Comparison of ENCODE assay signal across 8 cellular contexts in the genomic region with DNA sequence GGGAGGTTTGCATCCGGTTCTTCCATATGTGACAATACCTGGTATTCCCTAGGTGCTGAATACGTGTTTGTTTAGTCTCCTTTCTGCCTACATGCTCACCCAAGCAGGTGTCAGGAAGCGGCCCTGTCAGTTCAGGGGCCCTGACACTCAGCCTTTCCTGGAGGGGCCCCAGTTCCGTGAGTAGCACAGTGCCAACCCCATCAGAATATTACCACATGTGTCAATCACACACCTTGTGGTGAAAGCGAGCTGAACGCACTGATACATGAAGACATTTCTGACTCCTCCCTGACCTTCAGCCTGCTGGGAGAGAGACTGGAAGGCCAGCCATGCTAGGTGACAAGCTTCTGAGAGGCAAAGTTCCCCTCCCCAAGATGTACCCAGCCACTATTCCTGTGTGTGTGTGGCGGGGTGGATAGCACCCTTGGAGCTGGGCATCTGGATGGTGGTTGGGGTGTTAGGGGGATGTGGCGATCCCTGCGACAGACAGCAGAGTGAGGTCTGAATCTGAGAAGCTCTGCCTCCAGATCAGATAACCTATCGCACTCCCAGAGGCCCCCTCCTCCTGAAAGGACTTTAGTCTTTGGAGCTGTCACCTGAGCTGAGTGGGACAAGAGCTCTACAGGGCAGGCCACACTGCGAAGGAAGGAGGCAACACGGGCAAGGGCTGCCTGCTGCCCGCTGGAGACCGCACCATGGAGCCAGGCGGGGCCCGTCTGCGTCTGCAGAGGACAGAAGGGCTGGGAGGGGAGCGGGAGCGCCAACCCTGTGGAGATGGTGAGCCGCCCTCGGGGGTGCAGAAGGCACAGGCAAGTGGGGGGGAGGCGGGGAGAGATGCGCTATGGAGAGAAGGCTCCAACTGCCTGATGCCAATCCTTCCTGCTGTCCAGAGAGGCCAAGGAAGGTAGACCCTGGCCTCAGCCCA. TPM values are rescaled to one million over a fixed set of nuclear protein-coding genes. Genes with fewer than 3 reads are reported as not detected.
A peak's percentile ranks its signal among the peaks of the same experiment; 100 is the strongest.
DNase-seq lines count a peak whose midpoint lies in the region; ATAC-seq, FAIRE-seq and TF ChIP-seq lines count a peak whose summit lies in the region.

A gene with protein sequence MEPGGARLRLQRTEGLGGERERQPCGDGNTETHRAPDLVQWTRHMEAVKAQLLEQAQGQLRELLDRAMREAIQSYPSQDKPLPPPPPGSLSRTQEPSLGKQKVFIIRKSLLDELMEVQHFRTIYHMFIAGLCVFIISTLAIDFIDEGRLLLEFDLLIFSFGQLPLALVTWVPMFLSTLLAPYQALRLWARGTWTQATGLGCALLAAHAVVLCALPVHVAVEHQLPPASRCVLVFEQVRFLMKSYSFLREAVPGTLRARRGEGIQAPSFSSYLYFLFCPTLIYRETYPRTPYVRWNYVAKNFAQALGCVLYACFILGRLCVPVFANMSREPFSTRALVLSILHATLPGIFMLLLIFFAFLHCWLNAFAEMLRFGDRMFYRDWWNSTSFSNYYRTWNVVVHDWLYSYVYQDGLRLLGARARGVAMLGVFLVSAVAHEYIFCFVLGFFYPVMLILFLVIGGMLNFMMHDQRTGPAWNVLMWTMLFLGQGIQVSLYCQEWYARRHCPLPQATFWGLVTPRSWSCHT (plus strand): TSS at position 604 of the 925 bp plus-strand sequence. CDS start 92 bp downstream, at position 696.

- TF ChIP-seq POLR2A in HepG2 (IDR thresholded peaks at IDR 0.05; ENCODE audit: insufficient read depth in 1 of 2, low read depth in 2 of 2, low read length in 2 of 2), result peak in 1 of 2 experiments; percentile 23; a peak in 1 of 4 replicates

- DNase-seq in DMS153 (lab: John Stamatoyannopoulos, UW), result peak; percentile 55
- DNase-seq in activated CD4-positive, alpha-beta T cell treated with anti-CD3 and anti-CD28 coated beads, Interleukin-2, amount 50 U/mL, for 48 hours, result peak; percentile 34 to 42
- peak; percentile 72 for DNase-seq in HepG2 (ENCODE audit: low spot score)
- DNase-seq in occipital lobe (lab: John Stamatoyannopoulos, UW), result no peak
- DNase-seq in cortex of kidney (lab: John Stamatoyannopoulos, UW), result no peak
- no peak for DNase-seq in GF-D8 (lab: John Stamatoyannopoulos, UW)
- no peak for DNase-seq in medulla oblongata (ENCODE audit: extremely low spot score)

- peak; percentile 20; the same call in 1 of the 2 replicates for TF ChIP-seq CTCF in HepG2 (CRISPR knock-in tag; IDR thresholded peaks at IDR 0.05)

- TSS peak; percentile 89 for BruUV-seq in HepG2 (replicated peaks; lab: Mats Ljungman, UMichigan)

- peak within 1 kb of the TSS; percentile 89 for H3K27ac ChIP-seq in HepG2 (ENCODE audit: extremely low read length, insufficient read depth, low read length)

- H2AFZ ChIP-seq in HepG2 (ENCODE audit: low read length), result no peak within 1 kb of the TSS

- peak within 1 kb of the TSS; percentile 92 for H3K4me2 ChIP-seq in HepG2 (ENCODE audit: low read depth, low read length)

- H3K4me3 ChIP-seq in HepG2 (replicated peaks in 1 of 3; ENCODE audit: insufficient read depth in 1 of 3, low read depth in 2 of 3, low read length in 3 of 3), result peak within 1 kb of the TSS; percentile 52 to 76 (median 57)

- no peak for TF ChIP-seq RAD21 in HepG2 (CRISPR knock-in tag; IDR thresholded peaks at IDR 0.05)

- H3K79me2 ChIP-seq in HepG2 (ENCODE audit: insufficient read depth, low read length), result no peaks in the 10 kb centered on the region

- peak; percentile 66 for FAIRE-seq in HepG2 (lab: Jason Lieb, UNC)

- no peaks in the 10 kb centered on the region for H3K27me3 ChIP-seq in HepG2 (ENCODE audit: control insufficient read depth in 1 of 2, insufficient read depth in 2 of 2, low read length in 2 of 2)

- POLR2A ChIA-PET in HepG2 (lab: Yijun Ruan, JAX), result interaction anchor here (0.7 to 5.4 kb wide), 27 partner anchors 8 to 398 kb away, joined by 3 to 102 read pairs (median 5); partner anchors contain the start of genes AAAS, CSAD, EIF4B and KRT8

- TF ChIP-seq EP300 in HepG2 (IDR thresholded peaks at IDR 0.05; ENCODE audit: low read depth in 2 of 2, low read length in 2 of 2) (peak; percentile 12 to 69; a peak in 2 of 4 replicates), HepG2 (CRISPR knock-in tag; IDR thresholded peaks at IDR 0.05; ENCODE audit: borderline replicate concordance) (no peak; the same call in 1 of the 2 replicates)

- in situ Hi-C loops in HepG2 (cut with HindIII; ENCODE audit: extremely low pct_ligation_motif_present, low pct_unique_long_range_greater_than_20kb), result loop anchor here (5.0 kb wide), 1 partner anchor 41 kb away; no protein-coding TSS in a partner anchor

- CTCF ChIA-PET in HepG2 (lab: Yijun Ruan, JAX; ENCODE audit: low intra/inter-chr PET ratio, low total read pairs), result no interaction called here

- intact Hi-C loops in HepG2 (cut with micrococcal nuclease; ENCODE audit: unreplicated experiment), result loop anchor here (5.0 kb wide), 1 partner anchor 44 kb away; no protein-coding TSS in a partner anchor

- H3K9ac ChIP-seq in HepG2 (ENCODE audit: insufficient read depth, low read depth, low read length), result peak within 1 kb of the TSS; percentile 73

- H3K4me1 ChIP-seq in HepG2 (ENCODE audit: insufficient read depth, low read length), result peaks cover 88% of the 10 kb centered on the region

- H3K36me3 ChIP-seq in HepG2 (replicated peaks in 1 of 2; ENCODE audit: control insufficient read depth in 1 of 2, insufficient read depth in 2 of 2, low read length in 2 of 2), result peaks cover 0 to 7% of the 10 kb centered on the region in 2 experiments; a peak in 2 of 5 replicates

- ATAC-seq in HG02938 (IDR thresholded peaks at IDR 0.05; ENCODE audit: unreplicated experiment) (peak; percentile 45), HepG2 (peak; percentile 74)

- H3K9me3 ChIP-seq in HepG2 (ENCODE audit: low read length), result no peaks in the 10 kb centered on the region

- H4K20me1 ChIP-seq in HepG2 (ENCODE audit: insufficient read depth, low read length), result no peaks in the 10 kb centered on the region

- WGBS in HepG2 (ENCODE audit: low lambda C conversion rate), result 0% methylated on average over 19 of the region's 23 CpGs

TF ChIP-seq in HepG2, 621 proteins besides CTCF, POLR2A, EP300 and RAD21 (continues in another document):
- TF ChIP-seq THAP9 (CRISPR knock-in tag; IDR thresholded peaks at IDR 0.05; ENCODE audit: borderline replicate concordance) (peak; percentile 63; the same call in 1 of the 2 replicates), NCOA1 (CRISPR knock-in tag; IDR thresholded peaks at IDR 0.05) (0 out of 2 replicates have a peak, but pooled peaks have one; percentile 54), HOXA3 (CRISPR knock-in tag; IDR thresholded peaks at IDR 0.05) (0 out of 2 replicates have a peak, but pooled peaks have one; percentile 24), RARA (CRISPR knock-in tag; IDR thresholded peaks at IDR 0.05) (peak; percentile 58), HHEX (CRISPR knock-in tag; IDR thresholded peaks at IDR 0.05) (no peak), MED13 (CRISPR knock-in tag; IDR thresholded peaks at IDR 0.05) (no peak), ZC3H4 (CRISPR knock-in tag; IDR thresholded peaks at IDR 0.05; ENCODE audit: borderline replicate concordance) (no peak; the same call in 1 of the 2 replicates), ZNF431 (CRISPR knock-in tag; IDR thresholded peaks at IDR 0.05; ENCODE audit: borderline replicate concordance, low read depth) (peak; percentile 96), JUND (CRISPR knock-in tag; IDR thresholded peaks at IDR 0.05) (peak; percentile 50; the same call in 1 of the 2 replicates), FOXK1 (CRISPR knock-in tag; IDR thresholded peaks at IDR 0.05; ENCODE audit: borderline replicate concordance, low read depth) (no peak)

RNA-seq across cellular contexts. Expression of the gene that starts here (rescaled TPM):
- total RNA-seq in HepG2 (2016; rRNA removed; fragmentation: Illumina TruSeq; extraction: Trizol) (6.1 and 14.9 TPM in 2 replicates), occipital lobe (not detected)
- total RNA-seq in HepG2 (2016; cell fraction: cytosol; rRNA removed; fragmentation: Illumina TruSeq; extraction: Trizol; ENCODE audit: low read depth), result 1.3 and 1.6 TPM in 2 replicates
- total RNA-seq in HepG2 (2016; cell fraction: insoluble cytoplasmic fraction; rRNA removed; fragmentation: Illumina TruSeq; extraction: Trizol), result 5.1 and 14.3 TPM in 2 replicates
- 3.9 and 5.2 TPM in 2 replicates for total RNA-seq in HepG2 (2016; cell fraction: membrane; rRNA removed; fragmentation: Illumina TruSeq; extraction: Trizol)
- 20.7 and 23.6 TPM in 2 replicates for total RNA-seq in HepG2 (2016; cell fraction: nucleus; rRNA removed; fragmentation: Illumina TruSeq; extraction: Trizol)
- polyA plus RNA-seq in HepG2 (2011; rRNA removed), result 108 and 131 TPM in 2 replicates
- 102 and 125 TPM in 2 replicates for polyA plus RNA-seq in HepG2 (2011; cell fraction: cytosol; rRNA removed)
- 476 and 502 TPM in 2 replicates for polyA plus RNA-seq in HepG2 (2011; cell fraction: nucleus; rRNA removed)
- polyA plus RNA-seq in HepG2 (2012), result 40.7 and 74.1 TPM in 2 replicates
- polyA plus RNA-seq in HepG2 (2016; cell fraction: cytosol; fragmentation: Illumina TruSeq; extraction: Trizol; ENCODE audit: low read depth), result 2.1 and 3.1 TPM in 2 replicates
- polyA plus RNA-seq in HepG2 (2016; cell fraction: insoluble cytoplasmic fraction; fragmentation: Illumina TruSeq; extraction: Trizol; ENCODE audit: low read depth), result 8.4 and 8.5 TPM in 2 replicates
- 3.3 and 4.5 TPM in 2 replicates for polyA plus RNA-seq in HepG2 (2016; cell fraction: membrane; fragmentation: Illumina TruSeq; extraction: Trizol; ENCODE audit: low read depth)
- polyA plus RNA-seq in HepG2 (2016; cell fraction: nucleus; fragmentation: Illumina TruSeq; extraction: Trizol; ENCODE audit: insufficient read depth, low read depth), result 40.5 and 42.0 TPM in 2 replicates
- polyA minus RNA-seq in HepG2 (2011; rRNA and poly(A)+ RNA removed; ENCODE audit: low replicate concordance), result 0.16 and 255 TPM in 2 replicates
- polyA minus RNA-seq in HepG2 (2011; cell fraction: cytosol; rRNA and poly(A)+ RNA removed), result 39.8 and 42.8 TPM in 2 replicates
- polyA minus RNA-seq in HepG2 (2011; cell fraction: nucleus; rRNA and poly(A)+ RNA removed), result 79.3 and 125 TPM in 2 replicates

Comparison
In these comparisons a context has a peak if more than half of its experiments do, and no peak if none do; other contexts are left out.
1. DNase-seq: peak in DMS153 (single experiment), activated CD4-positive, alpha-beta T cell treated with anti-CD3 and anti-CD28 coated beads, Interleukin-2, amount 50 U/mL, for 48 hours (2 of 2) and HepG2 (single experiment); none in occipital lobe (single experiment), cortex of kidney (single experiment), GF-D8 (single experiment) and medulla oblongata (single experiment).